Comparison of ENCODE assay signal across 16 cellular contexts in the genomic region with DNA sequence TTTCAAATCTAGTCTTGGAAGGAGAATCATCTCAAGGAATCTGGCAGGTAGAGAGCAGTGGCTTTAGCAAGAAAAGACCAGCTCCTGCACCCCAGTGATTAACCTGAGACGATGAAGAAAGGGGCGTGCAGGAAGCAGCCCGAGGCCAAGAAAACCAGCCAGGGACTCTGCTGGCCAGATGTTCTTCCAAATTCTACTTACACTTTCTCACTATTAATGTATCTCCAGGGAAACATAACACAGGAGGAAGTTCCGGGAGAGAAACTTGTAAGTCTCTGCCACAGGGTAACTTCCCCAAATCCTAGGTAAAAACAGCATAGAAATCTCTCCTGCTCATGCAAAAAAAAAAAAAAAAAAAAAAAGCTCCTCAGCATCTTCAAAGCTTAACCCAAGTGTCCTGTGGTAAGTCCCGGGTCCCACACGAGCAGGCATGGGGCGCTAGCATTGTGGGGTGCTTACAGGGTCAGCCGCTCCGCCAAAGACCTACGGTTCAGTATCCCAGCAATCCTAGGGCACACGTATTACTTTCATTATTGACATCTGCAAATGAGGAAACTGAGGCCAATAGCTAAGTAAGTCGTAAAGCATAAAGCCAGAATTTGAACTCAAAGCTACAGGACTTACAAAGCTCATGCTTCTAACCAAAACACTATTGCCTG.
DNase-seq lines count a peak whose midpoint lies in the region; ATAC-seq lines count a peak whose summit lies in the region.
"Had no signal": no experiment of that assay in that cellular context is flagged by ENCODE, and none has a peak within 500 bp of the region (broad histone marks: within the 10 kb centered on the region; RNA-seq: fewer than 3 reads in every experiment).

No MANE protein-coding gene starts in this region.

- H3K4me2 ChIP-seq in BLaER1 treated with 17β-estradiol and CSF1 and Interleukin-3, amounts not matched to agents 10 nM and 100 nM: peak overlapping the region; percentile 6 to 77 (median 47); a peak in 19 of 22 replicates
- H3K4me2 ChIP-seq: hepatocyte had no signal

- DNase-seq in CD4-positive, alpha-beta memory T cell: no peak
- peak; percentile 73 for DNase-seq in SK-N-MC (ENCODE audit: low read depth, low spot score)
- no peak for DNase-seq in memory B cell (ENCODE audit: low spot score in 2 of 2)
- no peak for DNase-seq in NCI-H1105 treated with DMSO at 0.1 percent for 48 hours (lab: John Stamatoyannopoulos, UW)
- DNase-seq in HAP-1 (ENCODE audit: low spot score in 2 of 2): no peak
- DNase-seq in HK-2 (ENCODE audit: unreplicated experiment): no peak
- DNase-seq in LoVo (ENCODE audit: low spot score): no peak
- DNase-seq: activated CD4-positive, alpha-beta T cell treated with anti-CD3 and anti-CD28 coated beads for 1 hour; NCI-H2081 treated with DMSO at 0.1 percent for 48 hours; NCI-H748 treated with DMSO at 0.1 percent for 48 hours had no signal

- CTCF ChIA-PET in CD4-positive, alpha-beta memory T cell (lab: Charles Lee; ENCODE audit: partially characterized antibody): interaction anchor here (1.1 to 1.8 kb wide), 3 partner anchors 69 to 213 kb away, joined by 3 to 5 read pairs (median 3); no protein-coding TSS in a partner anchor

- ATAC-seq in memory B cell (ENCODE audit: low read depth): no peak
- ATAC-seq: body of pancreas, GM12878 had no signal

- H3K27ac Mint-ChIP-seq in CD4-positive, alpha-beta memory T cell: peak overlapping the region in 4 of 7 donors; percentile 8 to 50 (median 22)
- H3K27ac Mint-ChIP-seq in memory B cell: peak overlapping the region; percentile 91

- intact Hi-C loops in CD4-positive, alpha-beta memory T cell (cut with micrococcal nuclease): no loop called here

- H4K20me1 ChIP-seq in BLaER1 treated with 17β-estradiol and CSF1 and Interleukin-3, amounts not matched to agents 10 nM and 100 nM: peaks cover 0 to 11% (median 0%) of the 10 kb centered on the region in 11 experiments; a peak in 3 of 22 replicates

- peaks cover 14 to 45% (median 35%) of the 10 kb centered on the region in 10 experiments for H3K4me1 ChIP-seq in BLaER1 treated with 17β-estradiol and CSF1 and Interleukin-3, amounts not matched to agents 10 nM and 100 nM
- H3K4me1 ChIP-seq in CD4-positive, alpha-beta memory T cell (ENCODE audit: insufficient read depth, low read length): no peaks in the 10 kb centered on the region
- H3K4me1 ChIP-seq in HAP-1: no peaks in the 10 kb centered on the region
- H3K4me1 ChIP-seq: body of pancreas had no signal

- peaks cover 0 to 2% (median 0%) of the 10 kb centered on the region in 8 donors for H3K9me3 Mint-ChIP-seq in CD4-positive, alpha-beta memory T cell
- H3K9me3 Mint-ChIP-seq in memory B cell: peaks cover 6% of the 10 kb centered on the region
- H3K9me3 Mint-ChIP-seq: T-helper 1 cell treated with Interleukin-12 subunit alpha and Interleukin-12 subunit beta and Interleukin-4 antibody, amounts not matched to agents 30 μg/mL and 1 μg/mL, for 36 hours had no signal

- H3K27ac ChIP-seq in BLaER1 treated with 17β-estradiol and CSF1 and Interleukin-3, amounts not matched to agents 10 nM and 100 nM: peak overlapping the region in 6 of 11 experiments; percentile 21 to 73 (median 40); a peak in 8 of 22 replicates
- H3K27ac ChIP-seq in CD4-positive, alpha-beta memory T cell (ENCODE audit: low read depth, low read length): no peak overlapping the region
- peak overlapping the region; percentile 80 for H3K27ac ChIP-seq in SK-N-MC
- H3K27ac ChIP-seq: body of pancreas, dorsolateral prefrontal cortex, hepatocyte had no signal

- POLR2A ChIA-PET in CD4-positive, alpha-beta memory T cell (lab: Charles Lee; ENCODE audit: partially characterized antibody): no interaction called here

- H3K36me3 Mint-ChIP-seq in CD4-positive, alpha-beta memory T cell: peaks cover 77 to 91% of the 10 kb centered on the region in 2 donors
- H3K36me3 Mint-ChIP-seq in memory B cell: peaks cover 59% of the 10 kb centered on the region

- peak overlapping the region in 1 of 8 donors; percentile 26 for H3K4me3 Mint-ChIP-seq in CD4-positive, alpha-beta memory T cell
- H3K4me3 Mint-ChIP-seq in memory B cell: no peak overlapping the region
- H3K4me3 Mint-ChIP-seq: T-helper 1 cell treated with Interleukin-12 subunit alpha and Interleukin-12 subunit beta and Interleukin-4 antibody, amounts not matched to agents 30 μg/mL and 1 μg/mL, for 36 hours had no signal

- in situ Hi-C loops in HAP-1 (cut with MboI; ENCODE audit: low sequenced_read_pairs): no loop called here

- H3K27me3 ChIP-seq in BLaER1 treated with 17β-estradiol and CSF1 and Interleukin-3, amounts not matched to agents 10 nM and 100 nM: no peaks in the 10 kb centered on the region
- no peaks in the 10 kb centered on the region for H3K27me3 ChIP-seq in CD4-positive, alpha-beta memory T cell (ENCODE audit: insufficient read depth, low read length)
- H3K27me3 ChIP-seq in HAP-1 (ENCODE audit: low read depth): no peaks in the 10 kb centered on the region; the same call in 1 of the 2 replicates
- H3K27me3 ChIP-seq: body of pancreas, hepatocyte had no signal

- peaks cover 0 to 23% (median 12%) of the 10 kb centered on the region in 11 experiments; a peak in 13 of 22 replicates for H3K9me3 ChIP-seq in BLaER1 treated with 17β-estradiol and CSF1 and Interleukin-3, amounts not matched to agents 10 nM and 100 nM (replicated peaks in 1 of 11)
- no peaks in the 10 kb centered on the region for H3K9me3 ChIP-seq in CD4-positive, alpha-beta memory T cell (ENCODE audit: control insufficient read depth in 1 of 2, low read length in 2 of 2)
- H3K9me3 ChIP-seq in SK-N-MC (ENCODE audit: low read depth, low read length) (no peaks in the 10 kb centered on the region), HAP-1 (no peaks in the 10 kb centered on the region)
- H3K9me3 ChIP-seq: body of pancreas had no signal

- no peaks in the 10 kb centered on the region for H3K27me3 Mint-ChIP-seq in CD4-positive, alpha-beta memory T cell
- H3K27me3 Mint-ChIP-seq in memory B cell: no peaks in the 10 kb centered on the region

- H3K4me1 Mint-ChIP-seq in CD4-positive, alpha-beta memory T cell: peaks cover 0 to 7% (median 4%) of the 10 kb centered on the region in 4 donors
- peaks cover 8% of the 10 kb centered on the region for H3K4me1 Mint-ChIP-seq in memory B cell

- H3K4me3 ChIP-seq in BLaER1 treated with 17β-estradiol and CSF1 and Interleukin-3, amounts not matched to agents 10 nM and 100 nM: no peak overlapping the region
- no peak overlapping the region for H3K4me3 ChIP-seq in CD4-positive, alpha-beta memory T cell (ENCODE audit: low read length in 2 of 2)
- H3K4me3 ChIP-seq in SK-N-MC: peak overlapping the region; percentile 41
- H3K4me3 ChIP-seq in HAP-1: no peak overlapping the region
- H3K4me3 ChIP-seq: body of pancreas, dorsolateral prefrontal cortex, GM12878, hepatocyte had no signal

- peaks cover 0 to 73% (median 47%) of the 10 kb centered on the region in 11 experiments; a peak in 19 of 22 replicates for H3K36me3 ChIP-seq in BLaER1 treated with 17β-estradiol and CSF1 and Interleukin-3, amounts not matched to agents 10 nM and 100 nM
- peaks cover 91% of the 10 kb centered on the region for H3K36me3 ChIP-seq in CD4-positive, alpha-beta memory T cell (ENCODE audit: insufficient read depth, low read length)
- H3K36me3 ChIP-seq in SK-N-MC (ENCODE audit: insufficient read depth, low read length) (no peaks in the 10 kb centered on the region), HAP-1 (replicated peaks) (no peaks in the 10 kb centered on the region)

- peak overlapping the region in 1 of 11 experiments; percentile 45; a peak in 1 of 22 replicates for H3K9ac ChIP-seq in BLaER1 treated with 17β-estradiol and CSF1 and Interleukin-3, amounts not matched to agents 10 nM and 100 nM
- H3K9ac ChIP-seq in SK-N-MC (ENCODE audit: insufficient read length): no peak overlapping the region
